1 cellular context compared by ENCODE assay signal in genomic region chr2:10523406-10524189, GRCh38.
TF ChIP-seq lines count a peak whose summit lies in the region.

No MANE protein-coding gene starts in this region.

TF ChIP-seq in HepG2, 621 proteins besides CTCF, POLR2A, EP300 and RAD21:
- TF ChIP-seq CREB1 (IDR thresholded peaks at IDR 0.05) (peak; percentile 34; the same call in 1 of the 2 replicates), CREB1 (CRISPR knock-in tag; IDR thresholded peaks at IDR 0.05) (no peak), ZNF30 (CRISPR knock-in tag; IDR thresholded peaks at IDR 0.05) (no peak), XRCC5 (optimal IDR thresholded peaks at IDR 0.05; ENCODE audit: low read length) (no peak), SALL1 (CRISPR knock-in tag; IDR thresholded peaks at IDR 0.05) (no peak)
